20 cellular contexts compared by ENCODE assay signal in genomic region chr5:55520117-55520829, GRCh38.
"Had no signal": no experiment of that assay in that cellular context is flagged by ENCODE, and none has a peak within 500 bp of the region (broad histone marks: within the 10 kb centered on the region; RNA-seq: fewer than 3 reads in every experiment).

No MANE protein-coding gene starts in this region.

- H3K9me3 ChIP-seq: tibial artery had no signal

- H3K4me1 ChIP-seq: neural progenitor cell had no signal

- ATAC-seq: activated CD4-positive, CD25-positive, alpha-beta regulatory T cell treated with anti-CD3 and anti-CD28 coated beads, Interleukin-2, amount 50 U/mL, for 24 hours; activated T-cell treated with anti-CD3 and anti-CD28 coated beads, Interleukin-2, amount 50 U/mL, for 4 hours; sciatic nerve had no signal

- H3K36me3 ChIP-seq: neural progenitor cell, tibial artery had no signal

- H2AFZ ChIP-seq: neural progenitor cell had no signal

- H3K4me3 ChIP-seq: dorsolateral prefrontal cortex, neural progenitor cell, tibial artery had no signal

- H3K27ac ChIP-seq: neural progenitor cell, tibial artery had no signal

- DNase-seq: activated CD4-positive, alpha-beta T cell treated with anti-CD3 and anti-CD28 coated beads, Interleukin-2, amount 10 ng/mL, durations not matched to agents 7 days and 5 days; activated CD8-positive, alpha-beta memory T cell treated with anti-CD3 and anti-CD28 coated beads, Interleukin-2, amount 50 U/mL, for 4 hours; activated naive CD4-positive, alpha-beta T cell treated with anti-CD3 and anti-CD28 coated beads for 36 hours; activated T-cell treated with anti-CD3 and anti-CD28 coated beads, Interleukin-2, amount 50 U/mL, for 4 hours; caudate nucleus; dorsolateral prefrontal cortex; foreskin fibroblast; glutamatergic neuron; hypothalamus; islet precursor cell; naive B cell; stimulated activated CD8-positive, alpha-beta memory T cell treated with anti-CD3 and anti-CD28 coated beads, Interleukin-4, amount 100 ng/mL, for 48 hours; stimulated activated naive CD4-positive, alpha-beta T cell; substantia nigra; T-helper 1 cell; T-helper 9 cell; tibial artery had no signal

- H3K4me2 ChIP-seq: neural progenitor cell had no signal

- H3K27me3 ChIP-seq: dorsolateral prefrontal cortex, neural progenitor cell, tibial artery had no signal
